In the genomic region with DNA sequence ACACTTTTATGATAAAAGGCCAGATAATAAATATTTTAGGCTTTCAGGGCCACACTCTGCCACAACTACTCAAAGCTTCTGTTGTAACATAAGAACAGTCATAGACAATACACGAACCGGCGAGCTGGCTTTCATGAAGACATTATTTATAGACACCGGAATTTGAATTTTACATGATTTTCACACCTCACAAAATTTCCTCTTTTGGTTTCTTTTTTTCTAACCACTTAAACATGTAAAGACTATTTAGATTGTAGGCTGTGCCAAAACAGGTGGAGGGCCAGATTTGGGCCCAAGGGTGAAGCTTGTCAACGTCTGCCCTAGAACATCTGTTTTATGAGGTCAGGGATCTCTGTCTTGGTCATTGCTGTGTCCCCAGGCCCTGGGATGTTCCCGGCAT, we compare ENCODE assay signal across 14 cellular contexts. TPM values are rescaled to one million over a fixed set of nuclear protein-coding genes. Genes with fewer than 3 reads are reported as not detected.
DNase-seq lines count a peak whose midpoint lies in the region; ATAC-seq lines count a peak whose summit lies in the region.
"Had no signal": no experiment of that assay in that cellular context is flagged by ENCODE, and none has a peak within 500 bp of the region (broad histone marks: within the 10 kb centered on the region; RNA-seq: fewer than 3 reads in every experiment).

No MANE protein-coding gene starts in this region.

- ATAC-seq in GM18517 (IDR thresholded peaks at IDR 0.05; ENCODE audit: unreplicated experiment) (peak; percentile 61), GM21723 (IDR thresholded peaks at IDR 0.05; ENCODE audit: unreplicated experiment) (peak; percentile 55)
- no peak for ATAC-seq in activated T-helper 17 cell treated with anti-CD3 and anti-CD28 coated beads, Interleukin-2, amount 50 U/mL, for 72 hours (replicated peaks)
- ATAC-seq in stimulated activated naive B cell treated with anti-CD40 and anti-IgM and Interleukin-4, amounts not matched to agents 10 μg/mL and 1 μg/mL and 100 μg/mL, for 72 hours (replicated peaks): peak; percentile 47

- peaks cover 3% of the 10 kb centered on the region for H3K27me3 Mint-ChIP-seq in activated T-helper 17 cell treated with anti-CD3 and anti-CD28 coated beads, Interleukin-2, amount 50 U/mL, for 72 hours
- H3K27me3 Mint-ChIP-seq in stimulated activated naive B cell treated with anti-CD40 and anti-IgM and Interleukin-4, amounts not matched to agents 10 μg/mL and 1 μg/mL and 100 μg/mL, for 72 hours: no peaks in the 10 kb centered on the region

- peak overlapping the region; percentile 12 for H3K27ac Mint-ChIP-seq in activated T-helper 17 cell treated with anti-CD3 and anti-CD28 coated beads, Interleukin-2, amount 50 U/mL, for 72 hours
- peak overlapping the region; percentile 81 for H3K27ac Mint-ChIP-seq in stimulated activated naive B cell treated with anti-CD40 and anti-IgM and Interleukin-4, amounts not matched to agents 10 μg/mL and 1 μg/mL and 100 μg/mL, for 72 hours
- H3K27ac Mint-ChIP-seq: nephron had no signal

- H3K36me3 Mint-ChIP-seq in activated T-helper 17 cell treated with anti-CD3 and anti-CD28 coated beads, Interleukin-2, amount 50 U/mL, for 72 hours (ENCODE audit: low read depth): no peaks in the 10 kb centered on the region
- no peaks in the 10 kb centered on the region for H3K36me3 Mint-ChIP-seq in stimulated activated naive B cell treated with anti-CD40 and anti-IgM and Interleukin-4, amounts not matched to agents 10 μg/mL and 1 μg/mL and 100 μg/mL, for 72 hours

- no peak for DNase-seq in stimulated activated naive B cell treated with anti-CD40 and anti-IgM and Interleukin-4, amounts not matched to agents 10 μg/mL and 1 μg/mL and 100 μg/mL, for 72 hours
- DNase-seq in activated gamma-delta T cell treated with Interleukin-2 at 50 U/mL for 16 hours (no peak), NCI-H128 (lab: John Stamatoyannopoulos, UW; ENCODE audit: unreplicated experiment) (no peak), cerebellar cortex (ENCODE audit: low spot score) (no peak)
- DNase-seq: activated CD4-positive, alpha-beta T cell treated with anti-CD3 and anti-CD28 coated beads, Interleukin-2, amount 50 U/mL, for 4 hours; NCI-H1417 treated with DMSO at 0.1 percent for 48 hours; NCI-H524; T-helper 9 cell had no signal

- no peak overlapping the region for H3K4me3 Mint-ChIP-seq in activated T-helper 17 cell treated with anti-CD3 and anti-CD28 coated beads, Interleukin-2, amount 50 U/mL, for 72 hours
- H3K4me3 Mint-ChIP-seq in stimulated activated naive B cell treated with anti-CD40 and anti-IgM and Interleukin-4, amounts not matched to agents 10 μg/mL and 1 μg/mL and 100 μg/mL, for 72 hours: peak overlapping the region; percentile 5 to 17
- H3K4me3 Mint-ChIP-seq: nephron had no signal

- no peaks in the 10 kb centered on the region for H3K9me3 Mint-ChIP-seq in activated T-helper 17 cell treated with anti-CD3 and anti-CD28 coated beads, Interleukin-2, amount 50 U/mL, for 72 hours
- no peaks in the 10 kb centered on the region for H3K9me3 Mint-ChIP-seq in stimulated activated naive B cell treated with anti-CD40 and anti-IgM and Interleukin-4, amounts not matched to agents 10 μg/mL and 1 μg/mL and 100 μg/mL, for 72 hours

- H3K4me1 Mint-ChIP-seq in activated T-helper 17 cell treated with anti-CD3 and anti-CD28 coated beads, Interleukin-2, amount 50 U/mL, for 72 hours: no peaks in the 10 kb centered on the region
- peaks cover 49 to 74% of the 10 kb centered on the region in 2 donors for H3K4me1 Mint-ChIP-seq in stimulated activated naive B cell treated with anti-CD40 and anti-IgM and Interleukin-4, amounts not matched to agents 10 μg/mL and 1 μg/mL and 100 μg/mL, for 72 hours
- H3K4me1 Mint-ChIP-seq: nephron had no signal

RNA-seq across cellular contexts. Expression of a gene that starts 29.7 kb away (rescaled TPM):
- total RNA-seq in activated T-helper 17 cell treated with anti-CD3 and anti-CD28 coated beads, Interleukin-2, amount 50 U/mL, for 72 hours: not detected
- total RNA-seq: epithelial cell of proximal tubule, G401 had no signal

RNA-seq across cellular contexts. Expression of a gene that starts 44.4 kb away (rescaled TPM):
- total RNA-seq in activated T-helper 17 cell treated with anti-CD3 and anti-CD28 coated beads, Interleukin-2, amount 50 U/mL, for 72 hours: under 1 TPM in 1 of 2 donors, not detected in 1; 0.48 TPM
- total RNA-seq: G401 had no signal

RNA-seq across cellular contexts. Expression of a gene that starts 48.9 kb away (rescaled TPM):
- 1 to 10 TPM in 1 of 2 donors, not detected in 1; 1.9 TPM for total RNA-seq in activated T-helper 17 cell treated with anti-CD3 and anti-CD28 coated beads, Interleukin-2, amount 50 U/mL, for 72 hours
- total RNA-seq: epithelial cell of proximal tubule had no signal

RNA-seq across cellular contexts. Expression of a gene that starts 52.7 kb away (rescaled TPM):
- total RNA-seq in activated T-helper 17 cell treated with anti-CD3 and anti-CD28 coated beads, Interleukin-2, amount 50 U/mL, for 72 hours: under 1 TPM; 0.54 to 0.93 TPM
- total RNA-seq: epithelial cell of proximal tubule, G401 had no signal

RNA-seq across cellular contexts. Expression of a gene that starts 55.7 kb away (rescaled TPM):
- 1 to 10 TPM in 1 of 2 donors, under 1 TPM in 1; 0.97 to 3.1 TPM for total RNA-seq in activated T-helper 17 cell treated with anti-CD3 and anti-CD28 coated beads, Interleukin-2, amount 50 U/mL, for 72 hours
